1 cellular context compared by ENCODE assay signal in genomic region chr15:80154336-80154735, GRCh38.
TF ChIP-seq lines count a peak whose summit lies in the region.

No MANE protein-coding gene starts in this region.

TF ChIP-seq in HepG2, 621 proteins besides CTCF, POLR2A, EP300 and RAD21 (continued from another document and continues in another):
- TF ChIP-seq AHDC1 (CRISPR knock-in tag; IDR thresholded peaks at IDR 0.05; ENCODE audit: borderline replicate concordance) (no peak), HNF4A (CRISPR knock-in tag; IDR thresholded peaks at IDR 0.05) (peak; percentile 40; the same call in 1 of the 2 replicates), ZNF382 (CRISPR knock-in tag; IDR thresholded peaks at IDR 0.05; ENCODE audit: borderline replicate concordance) (no peak), ZFP91 (CRISPR knock-in tag; IDR thresholded peaks at IDR 0.05; ENCODE audit: borderline replicate concordance) (0 out of 2 replicates have a peak, but pooled peaks have one; percentile 13), SAP130 (CRISPR knock-in tag; IDR thresholded peaks at IDR 0.05; ENCODE audit: low read depth) (peak; percentile 29; the same call in 1 of the 2 replicates), KDM2A (CRISPR knock-in tag; IDR thresholded peaks at IDR 0.05; ENCODE audit: borderline replicate concordance, low read depth) (no peak), TEAD3 (CRISPR knock-in tag; optimal IDR thresholded peaks at IDR 0.05; ENCODE audit: borderline replicate concordance) (peak; percentile 79), ARID2 (CRISPR knock-in tag; IDR thresholded peaks at IDR 0.05; ENCODE audit: borderline replicate concordance) (no peak), ZNF792 (CRISPR knock-in tag; IDR thresholded peaks at IDR 0.05) (no peak), TFAP4 (IDR thresholded peaks at IDR 0.05; ENCODE audit: borderline replicate concordance, low read depth) (peak; percentile 77; the same call in 1 of the 2 replicates), ZNF704 (CRISPR knock-in tag; IDR thresholded peaks at IDR 0.05; ENCODE audit: borderline replicate concordance) (no peak), CEBPG (CRISPR knock-in tag; IDR thresholded peaks at IDR 0.05) (0 out of 2 replicates have a peak, but pooled peaks have one; percentile 9), PHF21A (CRISPR knock-in tag; IDR thresholded peaks at IDR 0.05) (peak; percentile 17; the same call in 1 of the 2 replicates), ZNF747 (CRISPR knock-in tag; IDR thresholded peaks at IDR 0.05; ENCODE audit: borderline replicate concordance) (no peak), MAFF (IDR thresholded peaks at IDR 0.05; ENCODE audit: low read depth, low read length) (peak; percentile 26; the same call in 1 of the 2 replicates), HMGXB3 (CRISPR knock-in tag; IDR thresholded peaks at IDR 0.05; ENCODE audit: borderline replicate concordance) (no peak), ARID4A (CRISPR knock-in tag; IDR thresholded peaks at IDR 0.05; ENCODE audit: borderline replicate concordance) (no peak), MED13 (CRISPR knock-in tag; IDR thresholded peaks at IDR 0.05) (no peak), PATZ1 (CRISPR knock-in tag; IDR thresholded peaks at IDR 0.05) (peak; percentile 32; the same call in 1 of the 2 replicates), ZNF777 (CRISPR knock-in tag; IDR thresholded peaks at IDR 0.05) (no peak), ZNF446 (CRISPR knock-in tag; IDR thresholded peaks at IDR 0.05) (no peak), ZNF720 (CRISPR knock-in tag; IDR thresholded peaks at IDR 0.05) (no peak), SP4 (CRISPR knock-in tag; IDR thresholded peaks at IDR 0.05) (peak; percentile 40; the same call in 1 of the 2 replicates), GABPA (IDR thresholded peaks at IDR 0.05; ENCODE audit: low read depth, low read length) (no peak), GABPA (CRISPR knock-in tag; IDR thresholded peaks at IDR 0.05; ENCODE audit: low read depth) (no peak), HNF1A (IDR thresholded peaks at IDR 0.05; ENCODE audit: low read depth) (no peak), HNF1A (CRISPR knock-in tag; IDR thresholded peaks at IDR 0.05; ENCODE audit: borderline replicate concordance) (no peak), DNMT1 (CRISPR knock-in tag; IDR thresholded peaks at IDR 0.05) (no peak), ZNF484 (CRISPR knock-in tag; IDR thresholded peaks at IDR 0.05; ENCODE audit: borderline replicate concordance, low read depth) (no peak), ARNT (IDR thresholded peaks at IDR 0.05) (no peak), TRIM24 (CRISPR knock-in tag; IDR thresholded peaks at IDR 0.05) (no peak)
